In the genomic region with DNA sequence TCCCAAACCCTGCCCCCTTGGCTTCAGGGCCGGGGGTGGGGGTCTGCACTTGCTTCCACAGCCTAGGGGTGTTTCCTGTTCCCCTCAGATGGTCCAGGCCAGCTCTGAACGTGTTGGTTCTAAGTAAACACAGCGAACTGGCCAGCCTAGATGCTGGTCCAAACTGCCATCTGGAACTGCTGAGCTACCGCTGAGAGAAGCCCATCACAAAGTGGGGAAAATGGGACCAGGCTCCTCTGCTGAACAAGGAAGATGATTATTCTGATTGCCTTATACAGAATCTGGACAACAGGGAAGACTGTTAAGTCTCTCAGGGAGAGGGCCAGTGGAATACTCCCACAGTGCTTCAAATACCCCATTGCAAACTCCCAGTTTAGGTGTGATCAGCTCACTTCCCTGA, we compare ENCODE assay signal across 23 cellular contexts. TPM values are rescaled to one million over a fixed set of nuclear protein-coding genes. Genes with fewer than 3 reads are reported as not detected.
DNase-seq lines count a peak whose midpoint lies in the region; ATAC-seq, FAIRE-seq and TF ChIP-seq lines count a peak whose summit lies in the region.
"Had no signal": no experiment of that assay in that cellular context is flagged by ENCODE, and none has a peak within 500 bp of the region (broad histone marks: within the 10 kb centered on the region; RNA-seq: fewer than 3 reads in every experiment).

No MANE protein-coding gene starts in this region.

- no peak for TF ChIP-seq RAD21 in K562 (CRISPR knock-in tag; conservative IDR thresholded peaks at IDR 0.05 in 1 of 2, IDR thresholded peaks at IDR 0.05 in 1 of 2)

- POLR2A ChIA-PET in CD8-positive, alpha-beta memory T cell (lab: Charles Lee) = no interaction called here
- POLR2A ChIA-PET in K562 (lab: Yijun Ruan, JAX) = interaction anchor here (0.5 to 16.6 kb wide), 17 partner anchors 9 to 814 kb away, joined by 3 to 258 read pairs (median 3); no protein-coding TSS in a partner anchor

- peak overlapping the region in 1 of 2 experiments; percentile 13; a peak in 2 of 4 replicates for H3K9ac ChIP-seq in K562 (ENCODE audit: insufficient read depth in 1 of 2, low read depth in 2 of 2, low read length in 2 of 2)
- H3K9ac ChIP-seq: BLaER1, KMS-11 had no signal

- 77% methylated on average over 4 of the region's 4 CpGs for WGBS in K562 (ENCODE audit: insufficient coverage, low coverage, missing lambda C conversion rate)

- H3K27me3 ChIP-seq in CD8-positive, alpha-beta memory T cell (ENCODE audit: insufficient read depth, low read length, poor library complexity, severe bottlenecking) = no peaks in the 10 kb centered on the region
- H3K27me3 ChIP-seq in K562 (ENCODE audit: control insufficient read depth in 2 of 2, insufficient read depth in 2 of 2, low read length in 2 of 2) = no peaks in the 10 kb centered on the region
- H3K27me3 ChIP-seq: BLaER1 had no signal

- peak overlapping the region in 2 of 7 donors; percentile 37 to 49 for H3K4me3 Mint-ChIP-seq in CD8-positive, alpha-beta memory T cell
- H3K4me3 Mint-ChIP-seq in effector memory CD8-positive, alpha-beta T cell = peak overlapping the region in 1 of 2 donors; percentile 46
- no peak overlapping the region for H3K4me3 Mint-ChIP-seq in nephron progenitor cell
- H3K4me3 Mint-ChIP-seq: CD8-positive, alpha-beta T cell; HFFc6 had no signal

- H3K9me1 ChIP-seq in K562 (ENCODE audit: control insufficient read depth, insufficient read depth, low read length) = peaks cover 14% of the 10 kb centered on the region

- H3K4me3 ChIP-seq in CD8-positive, alpha-beta memory T cell (ENCODE audit: low read length) = no peak overlapping the region
- H3K4me3 ChIP-seq in K562 = no peak overlapping the region
- H3K4me3 ChIP-seq: BLaER1 had no signal

- peaks cover 11% of the 10 kb centered on the region for H3K36me3 ChIP-seq in CD8-positive, alpha-beta memory T cell (ENCODE audit: insufficient read depth, low read length)
- H3K36me3 ChIP-seq in K562 (ENCODE audit: control insufficient read depth, insufficient read depth, low read length) = peaks cover 71% of the 10 kb centered on the region

- H3K27me3 Mint-ChIP-seq in CD8-positive, alpha-beta memory T cell = no peaks in the 10 kb centered on the region
- no peaks in the 10 kb centered on the region for H3K27me3 Mint-ChIP-seq in effector memory CD8-positive, alpha-beta T cell
- H3K27me3 Mint-ChIP-seq in nephron progenitor cell (ENCODE audit: low read depth, poor library complexity) = no peaks in the 10 kb centered on the region

- no peak for TF ChIP-seq EP300 in K562 (IDR thresholded peaks at IDR 0.05; ENCODE audit: low read length)

- no peak overlapping the region for H3K27ac ChIP-seq in CD8-positive, alpha-beta memory T cell (ENCODE audit: low read depth, low read length)
- no peak overlapping the region for H3K27ac ChIP-seq in K562 (ENCODE audit: extremely low read depth, low read depth, low read length)
- H3K27ac ChIP-seq: BLaER1, KMS-11 had no signal

- H3K79me2 ChIP-seq in K562 (ENCODE audit: control insufficient read depth, insufficient read depth, low read length) = no peaks in the 10 kb centered on the region

- H3K27ac Mint-ChIP-seq in CD8-positive, alpha-beta memory T cell = peak overlapping the region in 5 of 8 donors; percentile 17 to 79 (median 57)
- H3K27ac Mint-ChIP-seq in effector memory CD8-positive, alpha-beta T cell = peak overlapping the region; percentile 51 to 76
- H3K27ac Mint-ChIP-seq in nephron progenitor cell = peak overlapping the region; percentile 20

- TF ChIP-seq CTCF in K562 (IDR thresholded peaks at IDR 0.05 in 2 of 3, conservative IDR thresholded peaks at IDR 0.05 in 1 of 3; ENCODE audit: insufficient read depth in 2 of 3, low read depth in 1 of 3, low read length in 3 of 3) = no peak
- no peak for TF ChIP-seq CTCF in nephron progenitor cell (IDR thresholded peaks at IDR 0.05)

- no TSS peak for BruUV-seq in K562 (replicated peaks; lab: Mats Ljungman, UMichigan)

- H3K9me3 Mint-ChIP-seq in CD8-positive, alpha-beta memory T cell = no peaks in the 10 kb centered on the region
- no peaks in the 10 kb centered on the region for H3K9me3 Mint-ChIP-seq in effector memory CD8-positive, alpha-beta T cell
- H3K9me3 Mint-ChIP-seq in nephron progenitor cell = no peaks in the 10 kb centered on the region
- H3K9me3 Mint-ChIP-seq: CD8-positive, alpha-beta T cell; HFFc6 had no signal

- H3K4me2 ChIP-seq in K562 (ENCODE audit: insufficient read depth, low read length) = no peak overlapping the region
- H3K4me2 ChIP-seq: BLaER1 had no signal

- H3K4me1 ChIP-seq in CD8-positive, alpha-beta memory T cell (ENCODE audit: insufficient read depth, low read length) = peaks cover 42% of the 10 kb centered on the region
- H3K4me1 ChIP-seq in K562 (replicated peaks in 1 of 2; ENCODE audit: control insufficient read depth in 2 of 2, insufficient read depth in 2 of 2, low read length in 2 of 2) = peaks cover 32 to 36% of the 10 kb centered on the region in 2 experiments

- H3K36me3 Mint-ChIP-seq in CD8-positive, alpha-beta memory T cell = peaks cover 3 to 76% (median 18%) of the 10 kb centered on the region in 3 donors
- H3K36me3 Mint-ChIP-seq in effector memory CD8-positive, alpha-beta T cell (ENCODE audit: insufficient read depth) = peaks cover 35% of the 10 kb centered on the region
- peaks cover 37% of the 10 kb centered on the region for H3K36me3 Mint-ChIP-seq in nephron progenitor cell (ENCODE audit: low read depth)

- intact Hi-C loops in K562 (cut with micrococcal nuclease) = loop anchor here (10.0 kb wide), 1 partner anchor 796 kb away; a partner anchor contains a TSS

- H3K9me3 ChIP-seq in CD8-positive, alpha-beta memory T cell (ENCODE audit: low read length) = no peaks in the 10 kb centered on the region
- H3K9me3 ChIP-seq in K562 (replicated peaks; ENCODE audit: control insufficient read depth, insufficient read depth, low read depth, low read length) = no peaks in the 10 kb centered on the region
- H3K9me3 ChIP-seq: BLaER1 had no signal

- no peak for FAIRE-seq in K562 (lab: Jason Lieb, UNC)
- FAIRE-seq: D721Med, GM12891, GM18507, H54 had no signal

- no peak overlapping the region for H2AFZ ChIP-seq in K562 (ENCODE audit: low read depth, low read length)

- ATAC-seq in K562 = no peak
- no peak for ATAC-seq in effector memory CD8-positive, alpha-beta T cell (replicated peaks)
- ATAC-seq: CD8-positive, alpha-beta T cell; Panc1 had no signal

- no peak for DNase-seq in CD8-positive, alpha-beta memory T cell
- DNase-seq in K562 (ENCODE audit: extremely low read depth in 1 of 4, low spot score in 3 of 4) = no peak
- no peak for DNase-seq in effector memory CD8-positive, alpha-beta T cell
- no peak for DNase-seq in nephron progenitor cell
- DNase-seq in activated CD4-positive, alpha-beta T cell treated with anti-CD3 and anti-CD28 coated beads, Interleukin-2, amount 50 U/mL, for 4 hours = no peak
- DNase-seq in NCI-H2171 (lab: John Stamatoyannopoulos, UW) = no peak
- no peak for DNase-seq in NCI-H1436 treated with DMSO at 0.1 percent for 48 hours (lab: John Stamatoyannopoulos, UW)
- DNase-seq in DMS 273 treated with DMSO at 0.1 percent for 48 hours (lab: John Stamatoyannopoulos, UW) = no peak
- DNase-seq: 8988T; CD8-positive, alpha-beta T cell; GF-D8; HFFc6; NCI-H1436; NCI-H2081; NCI-H510A treated with DMSO at 0.1 percent for 48 hours; NCI-H82 had no signal

- in situ Hi-C loops in K562 (cut with MboI) = no loop called here

- H4K20me1 ChIP-seq in K562 (replicated peaks; ENCODE audit: control insufficient read depth, insufficient read depth, low read length) = peaks cover 7% of the 10 kb centered on the region; the same call in 1 of the 2 replicates

- H3K4me1 Mint-ChIP-seq in CD8-positive, alpha-beta memory T cell = peaks cover 65 to 66% (median 66%) of the 10 kb centered on the region in 3 donors
- peaks cover 60 to 63% of the 10 kb centered on the region in 2 donors for H3K4me1 Mint-ChIP-seq in effector memory CD8-positive, alpha-beta T cell (ENCODE audit: low read depth in 2 of 2)
- H3K4me1 Mint-ChIP-seq in nephron progenitor cell = peaks cover 34% of the 10 kb centered on the region

- CTCF ChIA-PET in CD8-positive, alpha-beta memory T cell (lab: Charles Lee) = no interaction called here
- CTCF ChIA-PET in K562 (lab: Yijun Ruan, JAX; ENCODE audit: low intra/inter-chr PET ratio) = no interaction called here

- TF ChIP-seq POLR2A in K562 (conservative IDR thresholded peaks at IDR 0.05) = no peak

TF ChIP-seq in K562, 482 proteins besides CTCF, POLR2A, EP300 and RAD21 (continues in another document):
- TF ChIP-seq HIVEP1 (CRISPR knock-in tag; IDR thresholded peaks at IDR 0.05) (no peak), SAFB (IDR thresholded peaks at IDR 0.05; ENCODE audit: borderline replicate concordance, low read depth, low read length) (no peak), RCOR1 (IDR thresholded peaks at IDR 0.05; ENCODE audit: borderline replicate concordance in 1 of 2, low read depth in 2 of 2, low read length in 2 of 2) (no peak), SMARCB1 (IDR thresholded peaks at IDR 0.05; ENCODE audit: insufficient read length, low read depth) (no peak)

RNA-seq across cellular contexts. Expression of a gene that starts 23.5 kb away (rescaled TPM):
- 1 to 10 TPM; 2.4 to 2.6 TPM for total RNA-seq in CD8-positive, alpha-beta memory T cell
- 27.0 TPM for polyA plus RNA-seq in CD8-positive, alpha-beta memory T cell
- total RNA-seq in K562 (2011; cell fraction: chromatin; rRNA removed; ENCODE audit: low replicate concordance) = 4.4 and 6.2 TPM in 2 replicates
- total RNA-seq in K562 (2011; cell fraction: nucleolus; rRNA removed) = 3.0 TPM in 2 replicates
- total RNA-seq in K562 (2011; cell fraction: nucleoplasm; rRNA removed) = 4.6 and 4.7 TPM in 2 replicates
- 0.18 and 0.49 TPM in 2 replicates for total RNA-seq in K562 (2014; rRNA removed)
- total RNA-seq in K562 (2014; rRNA removed; fragmentation: Illumina TruSeq; extraction: Trizol) = 0.41 and 0.47 TPM in 2 replicates
- total RNA-seq in K562 (2015; rRNA removed; fragmentation: Illumina TruSeq; extraction: Trizol) = 0.15 and 0.25 TPM in 2 replicates
- total RNA-seq in K562 (2021) = 0.53 and 0.54 TPM in 2 replicates
- polyA plus RNA-seq in K562 (2011; rRNA removed) = 2.2 and 2.4 TPM in 2 replicates
- 0.63 and 1.4 TPM in 2 replicates for polyA plus RNA-seq in K562 (2011; cell fraction: cytosol; rRNA removed)
- polyA plus RNA-seq in K562 (2011; cell fraction: nucleus; rRNA removed) = 1.9 and 2.6 TPM in 2 replicates
- polyA plus RNA-seq in K562 (2012) = 0.59 and 4.0 TPM in 2 replicates
- 0.46 TPM in 2 replicates for polyA plus RNA-seq in K562 (2014; fragmentation: Illumina TruSeq; extraction: Trizol)
- under 1 TPM; 0.07 to 0.10 TPM for polyA plus RNA-seq in K562 (2014; fragmentation: Nextera tagmentation; extraction: Ambion mirVana)
- 0.36 and 1.7 TPM in 2 replicates for polyA plus RNA-seq in K562 (2014; rRNA removed)
- 1.4 and 3.0 TPM in 2 replicates for polyA minus RNA-seq in K562 (2011; rRNA and poly(A)+ RNA removed)
- polyA minus RNA-seq in K562 (2011; cell fraction: cytosol; rRNA and poly(A)+ RNA removed) = 0.46 and 0.67 TPM in 2 replicates
- 0.67 and 1.00 TPM in 2 replicates for polyA minus RNA-seq in K562 (2011; cell fraction: nucleus; rRNA and poly(A)+ RNA removed)
